3 cellular contexts compared by ENCODE assay signal in genomic region chr10:86434651-86435050, GRCh38.
A peak's percentile ranks its signal among the peaks of the same experiment; 100 is the strongest.
TF ChIP-seq lines count a peak whose summit lies in the region.

No MANE protein-coding gene starts in this region.

TF ChIP-seq in GM23338, 12 proteins besides CTCF, POLR2A, EP300 and RAD21:
- TF ChIP-seq NANOG (IDR thresholded peaks at IDR 0.05; ENCODE audit: borderline replicate concordance): no peak
- TF ChIP-seq ZNF114 (CRISPR knock-in tag; IDR thresholded peaks at IDR 0.05): no peak
- TF ChIP-seq, protein P1, sequence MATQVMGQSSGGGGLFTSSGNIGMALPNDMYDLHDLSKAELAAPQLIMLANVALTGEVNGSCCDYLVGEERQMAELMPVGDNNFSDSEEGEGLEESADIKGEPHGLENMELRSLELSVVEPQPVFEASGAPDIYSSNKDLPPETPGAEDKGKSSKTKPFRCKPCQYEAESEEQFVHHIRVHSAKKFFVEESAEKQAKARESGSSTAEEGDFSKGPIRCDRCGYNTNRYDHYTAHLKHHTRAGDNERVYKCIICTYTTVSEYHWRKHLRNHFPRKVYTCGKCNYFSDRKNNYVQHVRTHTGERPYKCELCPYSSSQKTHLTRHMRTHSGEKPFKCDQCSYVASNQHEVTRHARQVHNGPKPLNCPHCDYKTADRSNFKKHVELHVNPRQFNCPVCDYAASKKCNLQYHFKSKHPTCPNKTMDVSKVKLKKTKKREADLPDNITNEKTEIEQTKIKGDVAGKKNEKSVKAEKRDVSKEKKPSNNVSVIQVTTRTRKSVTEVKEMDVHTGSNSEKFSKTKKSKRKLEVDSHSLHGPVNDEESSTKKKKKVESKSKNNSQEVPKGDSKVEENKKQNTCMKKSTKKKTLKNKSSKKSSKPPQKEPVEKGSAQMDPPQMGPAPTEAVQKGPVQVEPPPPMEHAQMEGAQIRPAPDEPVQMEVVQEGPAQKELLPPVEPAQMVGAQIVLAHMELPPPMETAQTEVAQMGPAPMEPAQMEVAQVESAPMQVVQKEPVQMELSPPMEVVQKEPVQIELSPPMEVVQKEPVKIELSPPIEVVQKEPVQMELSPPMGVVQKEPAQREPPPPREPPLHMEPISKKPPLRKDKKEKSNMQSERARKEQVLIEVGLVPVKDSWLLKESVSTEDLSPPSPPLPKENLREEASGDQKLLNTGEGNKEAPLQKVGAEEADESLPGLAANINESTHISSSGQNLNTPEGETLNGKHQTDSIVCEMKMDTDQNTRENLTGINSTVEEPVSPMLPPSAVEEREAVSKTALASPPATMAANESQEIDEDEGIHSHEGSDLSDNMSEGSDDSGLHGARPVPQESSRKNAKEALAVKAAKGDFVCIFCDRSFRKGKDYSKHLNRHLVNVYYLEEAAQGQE (IDR thresholded peaks at IDR 0.05; ENCODE audit: unreplicated experiment): no peak
- TF ChIP-seq, protein P2, sequence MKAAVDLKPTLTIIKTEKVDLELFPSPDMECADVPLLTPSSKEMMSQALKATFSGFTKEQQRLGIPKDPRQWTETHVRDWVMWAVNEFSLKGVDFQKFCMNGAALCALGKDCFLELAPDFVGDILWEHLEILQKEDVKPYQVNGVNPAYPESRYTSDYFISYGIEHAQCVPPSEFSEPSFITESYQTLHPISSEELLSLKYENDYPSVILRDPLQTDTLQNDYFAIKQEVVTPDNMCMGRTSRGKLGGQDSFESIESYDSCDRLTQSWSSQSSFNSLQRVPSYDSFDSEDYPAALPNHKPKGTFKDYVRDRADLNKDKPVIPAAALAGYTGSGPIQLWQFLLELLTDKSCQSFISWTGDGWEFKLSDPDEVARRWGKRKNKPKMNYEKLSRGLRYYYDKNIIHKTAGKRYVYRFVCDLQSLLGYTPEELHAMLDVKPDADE (IDR thresholded peaks at IDR 0.05): no peak
- no peak for TF ChIP-seq EZH2 (IDR thresholded peaks at IDR 0.05; ENCODE audit: low read depth, unreplicated experiment)
- TF ChIP-seq POLR2AphosphoS5 (IDR thresholded peaks at IDR 0.05; ENCODE audit: low read depth): no peak
- TF ChIP-seq ZNF331 (CRISPR knock-in tag; IDR thresholded peaks at IDR 0.05; ENCODE audit: low read depth): no peak
- TF ChIP-seq EZH2phosphoT487 (IDR thresholded peaks at IDR 0.05; ENCODE audit: unreplicated experiment): no peak
- TF ChIP-seq STAT1 (IDR thresholded peaks at IDR 0.05; ENCODE audit: unreplicated experiment): no peak

TF ChIP-seq in HEK293, 187 proteins besides CTCF, POLR2A, EP300 and RAD21:
- TF ChIP-seq HOXD13 (CRISPR knock-in tag; IDR thresholded peaks at IDR 0.05; ENCODE audit: borderline replicate concordance) (no peak), ZNF155 (tag by site-specific recombination; IDR thresholded peaks at IDR 0.05) (no peak), ZNF660 (tag by site-specific recombination; IDR thresholded peaks at IDR 0.05) (no peak), ZNF600 (tag by site-specific recombination; IDR thresholded peaks at IDR 0.05) (no peak), PRDM6 (tag by site-specific recombination; IDR thresholded peaks at IDR 0.05) (peak; percentile 21; the same call in 1 of the 2 replicates), ZNF837 (tag by site-specific recombination; IDR thresholded peaks at IDR 0.05) (no peak), ZNF37A (tag by site-specific recombination; IDR thresholded peaks at IDR 0.05) (no peak), KLF7 (tag by site-specific recombination; IDR thresholded peaks at IDR 0.05; ENCODE audit: borderline replicate concordance) (no peak)
- TF ChIP-seq, protein P3, sequence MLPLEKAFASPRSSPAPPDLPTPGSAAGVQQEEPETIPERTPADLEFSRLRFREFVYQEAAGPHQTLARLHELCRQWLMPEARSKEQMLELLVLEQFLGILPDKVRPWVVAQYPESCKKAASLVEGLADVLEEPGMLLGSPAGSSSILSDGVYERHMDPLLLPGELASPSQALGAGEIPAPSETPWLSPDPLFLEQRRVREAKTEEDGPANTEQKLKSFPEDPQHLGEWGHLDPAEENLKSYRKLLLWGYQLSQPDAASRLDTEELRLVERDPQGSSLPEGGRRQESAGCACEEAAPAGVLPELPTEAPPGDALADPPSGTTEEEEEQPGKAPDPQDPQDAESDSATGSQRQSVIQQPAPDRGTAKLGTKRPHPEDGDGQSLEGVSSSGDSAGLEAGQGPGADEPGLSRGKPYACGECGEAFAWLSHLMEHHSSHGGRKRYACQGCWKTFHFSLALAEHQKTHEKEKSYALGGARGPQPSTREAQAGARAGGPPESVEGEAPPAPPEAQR (tag by site-specific recombination; IDR thresholded peaks at IDR 0.05): no peak

TF ChIP-seq in H1, 55 proteins besides CTCF, POLR2A, EP300 and RAD21:
- no peak for TF ChIP-seq SIN3A (conservative IDR thresholded peaks at IDR 0.05 in 1 of 2, IDR thresholded peaks at IDR 0.05 in 1 of 2; ENCODE audit: low read depth in 1 of 2, low read length in 2 of 2)
- TF ChIP-seq, protein P4, sequence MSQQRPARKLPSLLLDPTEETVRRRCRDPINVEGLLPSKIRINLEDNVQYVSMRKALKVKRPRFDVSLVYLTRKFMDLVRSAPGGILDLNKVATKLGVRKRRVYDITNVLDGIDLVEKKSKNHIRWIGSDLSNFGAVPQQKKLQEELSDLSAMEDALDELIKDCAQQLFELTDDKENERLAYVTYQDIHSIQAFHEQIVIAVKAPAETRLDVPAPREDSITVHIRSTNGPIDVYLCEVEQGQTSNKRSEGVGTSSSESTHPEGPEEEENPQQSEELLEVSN (IDR thresholded peaks at IDR 0.05): no peak
- no peak for TF ChIP-seq TAF7 (optimal IDR thresholded peaks at IDR 0.05; ENCODE audit: borderline replicate concordance, low read depth, low read length)
- no peak for TF ChIP-seq KDM5A (IDR thresholded peaks at IDR 0.05; ENCODE audit: low read length)
TF ChIP-seq in H1: peak in this region for 0.
